ENCODE assay signal across 10 cellular contexts in the genomic region with DNA sequence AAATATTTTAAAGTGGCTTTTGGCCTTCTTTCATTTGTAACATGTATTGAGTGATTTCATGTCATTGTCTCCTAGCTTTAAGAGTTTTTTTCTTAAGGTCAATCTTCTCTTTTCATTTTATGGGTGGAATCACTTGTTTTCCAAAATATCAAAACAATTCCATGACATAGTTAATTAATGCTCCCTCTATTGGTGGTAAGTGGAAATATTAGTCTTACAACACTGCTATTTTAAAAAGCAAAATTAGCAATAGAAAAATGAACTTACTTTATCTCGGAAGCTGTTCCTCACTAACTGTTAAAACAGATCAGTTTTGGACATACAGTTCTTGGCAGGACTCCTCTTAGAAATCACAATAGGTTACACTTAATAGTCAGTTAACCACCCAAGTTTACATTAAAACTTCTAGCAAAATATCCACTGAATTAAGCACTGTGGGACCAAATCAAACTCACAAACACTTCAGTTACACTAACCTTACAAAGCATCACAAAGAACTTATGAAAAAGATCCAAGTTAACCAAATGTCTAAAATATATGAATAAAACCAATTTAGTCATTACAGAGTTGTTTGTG. TPM values are rescaled to one million over a fixed set of nuclear protein-coding genes. Genes with fewer than 3 reads are reported as not detected.
A peak's percentile ranks its signal among the peaks of the same experiment; 100 is the strongest.
DNase-seq lines count a peak whose midpoint lies in the region; ATAC-seq and TF ChIP-seq lines count a peak whose summit lies in the region.
"Had no signal": no experiment of that assay in that cellular context is flagged by ENCODE, and none has a peak within 500 bp of the region (broad histone marks: within the 10 kb centered on the region; RNA-seq: fewer than 3 reads in every experiment).

No MANE protein-coding gene starts in this region.

- H3K27ac Mint-ChIP-seq in Calu3 (ENCODE audit: unreplicated experiment) (no peak overlapping the region), HFFc6 (no peak overlapping the region)
- H3K27ac Mint-ChIP-seq in natural killer cell treated with Interleukin-12 subunit alpha and Interleukin-12 subunit beta and Interleukin-15 and Interleukin-18, amount 100 ng/mL, for 72 hours = peak overlapping the region; percentile 82 to 87

- H3K27me3 Mint-ChIP-seq in Calu3 (ENCODE audit: unreplicated experiment) (no peaks in the 10 kb centered on the region), HFFc6 (ENCODE audit: insufficient read depth) (no peaks in the 10 kb centered on the region)
- no peaks in the 10 kb centered on the region for H3K27me3 Mint-ChIP-seq in natural killer cell treated with Interleukin-12 subunit alpha and Interleukin-12 subunit beta and Interleukin-15 and Interleukin-18, amount 100 ng/mL, for 72 hours
- H3K27me3 Mint-ChIP-seq: naive thymus-derived CD8-positive, alpha-beta T cell had no signal

- H3K4me1 Mint-ChIP-seq in Calu3 (ENCODE audit: low read depth, unreplicated experiment) (no peaks in the 10 kb centered on the region), HFFc6 (ENCODE audit: low read depth) (no peaks in the 10 kb centered on the region)
- peaks cover 47 to 67% of the 10 kb centered on the region in 2 donors for H3K4me1 Mint-ChIP-seq in natural killer cell treated with Interleukin-12 subunit alpha and Interleukin-12 subunit beta and Interleukin-15 and Interleukin-18, amount 100 ng/mL, for 72 hours (ENCODE audit: low read depth in 2 of 2)

- DNase-seq in Calu3 = no peak
- no peak for DNase-seq in HFFc6
- no peak for DNase-seq in breast epithelium (ENCODE audit: low spot score in 2 of 2)
- DNase-seq in natural killer cell treated with Interleukin-12 subunit alpha and Interleukin-12 subunit beta and Interleukin-15 and Interleukin-18, amount 100 ng/mL, for 72 hours (ENCODE audit: low spot score) = no peak
- DNase-seq in mesenchymal stem cell = no peak
- DNase-seq in GM19240 (ENCODE audit: insufficient read length, low spot score) = no peak
- DNase-seq in stimulated activated CD4-positive, alpha-beta T cell treated with anti-CD3 and anti-CD28 coated beads, Interleukin-4, amount 100 ng/mL, for 1 hour = no peak
- DNase-seq: cortex of kidney; naive thymus-derived CD8-positive, alpha-beta T cell had no signal

- H2BK5ac ChIP-seq in mesenchymal stem cell (ENCODE audit: low read depth, low read length, poor library complexity, severe bottlenecking) = no peak overlapping the region

- no peak overlapping the region for H4K91ac ChIP-seq in mesenchymal stem cell (ENCODE audit: low read length)

- H3K4me2 ChIP-seq in mesenchymal stem cell (ENCODE audit: low read length, poor library complexity, severe bottlenecking) = no peak overlapping the region

- H2AK5ac ChIP-seq in mesenchymal stem cell (ENCODE audit: low read length, severe bottlenecking) = no peak overlapping the region

- H2BK15ac ChIP-seq in mesenchymal stem cell (ENCODE audit: low read depth, poor library complexity, severe bottlenecking) = no peak overlapping the region

- no peak overlapping the region for H2BK120ac ChIP-seq in mesenchymal stem cell (ENCODE audit: low read depth, low read length)

- no peak overlapping the region for H3K4ac ChIP-seq in mesenchymal stem cell (ENCODE audit: low read depth in 1 of 2, low read length in 2 of 2)

- H3K4me3 ChIP-seq in breast epithelium = no peak overlapping the region
- no peak overlapping the region for H3K4me3 ChIP-seq in mesenchymal stem cell (ENCODE audit: insufficient read depth in 1 of 2, low read depth in 1 of 2, low read length in 2 of 2)

- no peak overlapping the region for H4K8ac ChIP-seq in mesenchymal stem cell (ENCODE audit: low read length)

- H3K9ac ChIP-seq in mesenchymal stem cell (ENCODE audit: low read length) = no peak overlapping the region

- no peak overlapping the region for H3K4me3 Mint-ChIP-seq in Calu3 (ENCODE audit: low read depth, unreplicated experiment)
- H3K4me3 Mint-ChIP-seq in HFFc6 = no peak overlapping the region
- H3K4me3 Mint-ChIP-seq in natural killer cell treated with Interleukin-12 subunit alpha and Interleukin-12 subunit beta and Interleukin-15 and Interleukin-18, amount 100 ng/mL, for 72 hours = no peak overlapping the region
- H3K4me3 Mint-ChIP-seq: naive thymus-derived CD8-positive, alpha-beta T cell had no signal

- H3K36me3 Mint-ChIP-seq in Calu3 (ENCODE audit: insufficient read depth, unreplicated experiment) (peaks cover 5% of the 10 kb centered on the region), HFFc6 (ENCODE audit: low read depth) (peaks cover 18% of the 10 kb centered on the region)
- peaks cover 4% of the 10 kb centered on the region for H3K36me3 Mint-ChIP-seq in natural killer cell treated with Interleukin-12 subunit alpha and Interleukin-12 subunit beta and Interleukin-15 and Interleukin-18, amount 100 ng/mL, for 72 hours

- BruUV-seq in Calu3 (replicated peaks; lab: Mats Ljungman, UMichigan) = no TSS peak

- H3K36me3 ChIP-seq in breast epithelium (no peaks in the 10 kb centered on the region), mesenchymal stem cell (ENCODE audit: control insufficient read depth in 1 of 2, insufficient read depth in 2 of 2, low read depth in 1 of 2, low read length in 2 of 2) (peaks cover 12 to 43% of the 10 kb centered on the region in 2 experiments)

- no peak overlapping the region for H2BK12ac ChIP-seq in mesenchymal stem cell (ENCODE audit: low read length in 2 of 2)

- H3K79me1 ChIP-seq in mesenchymal stem cell (replicated peaks; ENCODE audit: low read length, poor library complexity, severe bottlenecking) = peaks cover 15% of the 10 kb centered on the region

- WGBS in mesenchymal stem cell = 98% methylated on average over 1 of the region's 1 CpG

- intact Hi-C loops in Calu3 (cut with micrococcal nuclease; ENCODE audit: unreplicated experiment) = loop anchor here (1.0 to 10.0 kb wide), 2 partner anchors 45 to 181 kb away; no protein-coding TSS in a partner anchor
- intact Hi-C loops in breast epithelium (cut with DNase I; ENCODE audit: low total_unique reads) = no loop called here

- CTCF ChIA-PET in Calu3 (lab: Charles Lee) = interaction anchor here (1.2 kb wide), 1 partner anchor 17 kb away, joined by 3 read pairs; no protein-coding TSS in a partner anchor

- H3K9me3 ChIP-seq in breast epithelium (no peaks in the 10 kb centered on the region), mesenchymal stem cell (ENCODE audit: control insufficient read depth, low read length) (no peaks in the 10 kb centered on the region)

- H3K27me3 ChIP-seq in breast epithelium (no peaks in the 10 kb centered on the region), mesenchymal stem cell (ENCODE audit: control insufficient read depth in 1 of 2, insufficient read depth in 1 of 2, low read length in 2 of 2) (no peaks in the 10 kb centered on the region)

- no peak overlapping the region for H2AFZ ChIP-seq in mesenchymal stem cell (ENCODE audit: low read depth, low read length)

- TF ChIP-seq CTCF in Calu3 (IDR thresholded peaks at IDR 0.05; ENCODE audit: unreplicated experiment) (peak; percentile 39), HFFc6 (IDR thresholded peaks at IDR 0.05) (peak; percentile 81), breast epithelium (IDR thresholded peaks at IDR 0.05) (peak in 2 of 3 donors; percentile 21 to 23)

- ATAC-seq in natural killer cell treated with Interleukin-12 subunit alpha and Interleukin-12 subunit beta and Interleukin-15 and Interleukin-18, amount 100 ng/mL, for 72 hours = no peak
- no peak for ATAC-seq in GM21825 (IDR thresholded peaks at IDR 0.05; ENCODE audit: unreplicated experiment)
- ATAC-seq: naive thymus-derived CD8-positive, alpha-beta T cell had no signal

- TF ChIP-seq POLR2A in breast epithelium (IDR thresholded peaks at IDR 0.05) = no peak

- no peak overlapping the region for H3K18ac ChIP-seq in mesenchymal stem cell (ENCODE audit: low read depth in 1 of 2, low read length in 2 of 2)

- H3K14ac ChIP-seq in mesenchymal stem cell (ENCODE audit: low read length in 2 of 2) = no peak overlapping the region

- H3K27ac ChIP-seq in breast epithelium (no peak overlapping the region), mesenchymal stem cell (ENCODE audit: low read length, poor library complexity, severe bottlenecking) (no peak overlapping the region)

- H3K4me1 ChIP-seq in breast epithelium (no peaks in the 10 kb centered on the region), mesenchymal stem cell (ENCODE audit: control insufficient read depth, insufficient read depth, low read depth, low read length) (peaks cover 3% of the 10 kb centered on the region)

- H3K9me3 Mint-ChIP-seq in Calu3 (ENCODE audit: low read depth, unreplicated experiment) = no peaks in the 10 kb centered on the region
- H3K9me3 Mint-ChIP-seq in HFFc6 = no peaks in the 10 kb centered on the region
- no peaks in the 10 kb centered on the region for H3K9me3 Mint-ChIP-seq in natural killer cell treated with Interleukin-12 subunit alpha and Interleukin-12 subunit beta and Interleukin-15 and Interleukin-18, amount 100 ng/mL, for 72 hours

- no peak overlapping the region for H3K23ac ChIP-seq in mesenchymal stem cell (ENCODE audit: low read length in 2 of 2)

RNA-seq across cellular contexts. Expression of gene TIGIT, which starts 42.4 kb away (rescaled TPM):
- total RNA-seq in Calu3 (2022) (not detected in 2 replicates), breast epithelium (under 1 TPM; 0.29 to 0.48 (median 0.33) TPM)
- total RNA-seq in HFFc6 (2021; fragmentation: NEBNext Ultra II Directional; extraction: Animal tissue kit (Norgen Biotek cat#: 25700)) = not detected
- 10 to 100 TPM; 13.7 to 15.7 TPM for total RNA-seq in natural killer cell treated with Interleukin-12 subunit alpha and Interleukin-12 subunit beta and Interleukin-15 and Interleukin-18, amount 100 ng/mL, for 72 hours
- 0.07 TPM for polyA plus RNA-seq in mesenchymal stem cell (2013, experiment 1 of 2)
- polyA plus RNA-seq in mesenchymal stem cell (2013, experiment 2 of 2) = not detected

Comparison
In these comparisons a context has a peak if more than half of its experiments do, and no peak if none do; other contexts are left out.
1. H3K27ac Mint-ChIP-seq: peak in natural killer cell treated with Interleukin-12 subunit alpha and Interleukin-12 subunit beta and Interleukin-15 and Interleukin-18, amount 100 ng/mL, for 72 hours (2 of 2); none in Calu3 (single experiment) and HFFc6 (single experiment).
2. CTCF ChIP-seq: peak in every context shown above with its lines; median percentile 81 in HFFc6; 39 in Calu3; 22 in breast epithelium.
3. RNA of gene TIGIT, which starts 42.4 kb away (total RNA-seq): 13.7 to 15.7 TPM in natural killer cell treated with Interleukin-12 subunit alpha and Interleukin-12 subunit beta and Interleukin-15 and Interleukin-18, amount 100 ng/mL, for 72 hours; 0.29 to 0.48 TPM in breast epithelium, not detected in Calu3 and not detected in HFFc6; every median in the first group is over 4 times any median in the second.